ENCODE assay signal across 17 cellular contexts in genomic region chr7:77944183-77945182, GRCh38.
"Had no signal": no experiment of that assay in that cellular context is flagged by ENCODE, and none has a peak within 500 bp of the region (broad histone marks: within the 10 kb centered on the region; RNA-seq: fewer than 3 reads in every experiment).

No MANE protein-coding gene starts in this region.

- H3K4me3 ChIP-seq: body of pancreas, gastroesophageal sphincter, left ventricle myocardium inferior, sigmoid colon had no signal

- H3K4me3 Mint-ChIP-seq: activated CD8-positive, alpha-beta T cell treated with anti-CD3 and anti-CD28 coated beads for 36 hours; central memory CD8-positive, alpha-beta T cell; stimulated activated naive CD8-positive, alpha-beta T cell treated with anti-CD3 and anti-CD28 coated beads, Interleukin-15, Interleukin-2, amounts not matched to agents 100 ng/mL and 50 ng/mL, for 24 hours; T-cell had no signal

- H3K4me1 Mint-ChIP-seq: central memory CD8-positive, alpha-beta T cell had no signal

- H3K36me3 Mint-ChIP-seq: activated naive CD4-positive, alpha-beta T cell treated with anti-CD3 and anti-CD28 coated beads, Interleukin-2, amount 50 U/mL, for 72 hours had no signal

- ATAC-seq: activated CD8-positive, alpha-beta T cell treated with anti-CD3 and anti-CD28 coated beads for 36 hours; activated naive CD4-positive, alpha-beta T cell treated with anti-CD3 and anti-CD28 coated beads, Interleukin-2, amount 50 U/mL, for 72 hours; body of pancreas; gastroesophageal sphincter had no signal

- H3K27ac Mint-ChIP-seq: activated CD8-positive, alpha-beta T cell treated with anti-CD3 and anti-CD28 coated beads for 36 hours; activated naive CD4-positive, alpha-beta T cell treated with anti-CD3 and anti-CD28 coated beads, Interleukin-2, amount 50 U/mL, for 72 hours; stimulated activated naive CD8-positive, alpha-beta T cell treated with anti-CD3 and anti-CD28 coated beads, Interleukin-15, Interleukin-2, amounts not matched to agents 100 ng/mL and 50 ng/mL, for 24 hours had no signal

- H3K27me3 Mint-ChIP-seq: activated CD8-positive, alpha-beta T cell treated with anti-CD3 and anti-CD28 coated beads for 36 hours; central memory CD8-positive, alpha-beta T cell; stimulated activated naive CD8-positive, alpha-beta T cell treated with anti-CD3 and anti-CD28 coated beads, Interleukin-15, Interleukin-2, amounts not matched to agents 100 ng/mL and 50 ng/mL, for 24 hours; T-cell had no signal

- H3K9me3 ChIP-seq: body of pancreas, gastroesophageal sphincter, left ventricle myocardium inferior, sigmoid colon had no signal

- H3K27me3 ChIP-seq: body of pancreas, gastroesophageal sphincter, sigmoid colon had no signal

- DNase-seq: activated CD8-positive, alpha-beta memory T cell treated with anti-CD3 and anti-CD28 coated beads, Interleukin-2, amount 50 U/mL, for 48 hours; activated CD8-positive, alpha-beta T cell treated with anti-CD3 and anti-CD28 coated beads for 36 hours; amniotic stem cell; body of pancreas; cortex of kidney; effector CD8-positive, alpha-beta T cell; kidney; left ventricle myocardium inferior; mesenchymal stem cell; sigmoid colon; stimulated activated CD4-positive, alpha-beta T cell treated with anti-CD3 and anti-CD28 coated beads, Interleukin-2, amount 100 ng/mL, for 24 hours; T-cell had no signal

- H3K9me3 Mint-ChIP-seq: activated CD8-positive, alpha-beta T cell treated with anti-CD3 and anti-CD28 coated beads for 36 hours; activated naive CD4-positive, alpha-beta T cell treated with anti-CD3 and anti-CD28 coated beads, Interleukin-2, amount 50 U/mL, for 72 hours; central memory CD8-positive, alpha-beta T cell; stimulated activated naive CD8-positive, alpha-beta T cell treated with anti-CD3 and anti-CD28 coated beads, Interleukin-15, Interleukin-2, amounts not matched to agents 100 ng/mL and 50 ng/mL, for 24 hours; T-cell had no signal

- H3K27ac ChIP-seq: body of pancreas, epithelial cell of prostate, gastroesophageal sphincter, left ventricle myocardium inferior, sigmoid colon had no signal

- H3K4me1 ChIP-seq: body of pancreas, gastroesophageal sphincter, left ventricle myocardium inferior, sigmoid colon had no signal
